1 cellular context compared by ENCODE assay signal in the genomic region with DNA sequence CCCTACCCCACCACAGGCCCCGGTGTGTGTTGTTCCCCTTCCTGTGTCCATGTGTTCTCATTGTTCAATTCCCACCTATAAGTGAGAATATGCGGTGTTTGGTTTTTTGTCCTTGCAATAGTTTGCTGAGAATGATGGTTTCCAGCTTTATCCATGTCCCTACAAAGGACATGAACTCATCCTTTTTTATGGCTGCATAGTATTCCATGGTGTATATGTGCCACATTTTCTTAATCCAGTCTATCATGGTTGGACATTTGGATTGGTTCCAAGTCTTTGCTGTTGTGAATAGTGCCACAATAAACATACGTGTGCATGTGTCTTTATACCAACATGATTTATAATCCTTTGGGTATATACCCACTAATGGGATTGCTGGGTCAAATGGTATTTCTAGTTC.
TF ChIP-seq lines count a peak whose summit lies in the region.
"Not testable (repeated sequence)": the region's sequence is repeated elsewhere in the genome, so short reads cannot be mapped to it uniquely, and the experiment has no call there.

No MANE protein-coding gene starts in this region.

- H3K36me3 ChIP-seq in HEK293 (ENCODE audit: control insufficient read depth in 2 of 2, insufficient read depth in 1 of 2, low read length in 2 of 2), result not testable (repeated sequence)

- H3K9me3 ChIP-seq in HEK293 (ENCODE audit: control insufficient read depth, insufficient read depth, low read depth, low read length), result not testable (repeated sequence)

- CTCF ChIA-PET in HEK293 (lab: Yijun Ruan, JAX), result not testable (repeated sequence)

- H3K4me3 ChIP-seq in HEK293 (ENCODE audit: low read depth, low read length), result not testable (repeated sequence)

- TF ChIP-seq CTCF in HEK293 (tag by site-specific recombination; IDR thresholded peaks at IDR 0.05), result not testable (repeated sequence)

- POLR2A ChIA-PET in HEK293 (lab: Yijun Ruan, JAX), result not testable (repeated sequence)

- not testable (repeated sequence) for H3K4me1 ChIP-seq in HEK293 (ENCODE audit: control insufficient read depth, insufficient read depth, low read length)

- H3K27ac ChIP-seq in HEK293 (ENCODE audit: extremely low read depth, low read depth, low read length), result not testable (repeated sequence)

TF ChIP-seq in HEK293, 187 proteins besides CTCF, POLR2A, EP300 and RAD21:
- peak; percentile 86 for TF ChIP-seq ZNF146 (tag by site-specific recombination; IDR thresholded peaks at IDR 0.05)
- TF ChIP-seq, protein P1, sequence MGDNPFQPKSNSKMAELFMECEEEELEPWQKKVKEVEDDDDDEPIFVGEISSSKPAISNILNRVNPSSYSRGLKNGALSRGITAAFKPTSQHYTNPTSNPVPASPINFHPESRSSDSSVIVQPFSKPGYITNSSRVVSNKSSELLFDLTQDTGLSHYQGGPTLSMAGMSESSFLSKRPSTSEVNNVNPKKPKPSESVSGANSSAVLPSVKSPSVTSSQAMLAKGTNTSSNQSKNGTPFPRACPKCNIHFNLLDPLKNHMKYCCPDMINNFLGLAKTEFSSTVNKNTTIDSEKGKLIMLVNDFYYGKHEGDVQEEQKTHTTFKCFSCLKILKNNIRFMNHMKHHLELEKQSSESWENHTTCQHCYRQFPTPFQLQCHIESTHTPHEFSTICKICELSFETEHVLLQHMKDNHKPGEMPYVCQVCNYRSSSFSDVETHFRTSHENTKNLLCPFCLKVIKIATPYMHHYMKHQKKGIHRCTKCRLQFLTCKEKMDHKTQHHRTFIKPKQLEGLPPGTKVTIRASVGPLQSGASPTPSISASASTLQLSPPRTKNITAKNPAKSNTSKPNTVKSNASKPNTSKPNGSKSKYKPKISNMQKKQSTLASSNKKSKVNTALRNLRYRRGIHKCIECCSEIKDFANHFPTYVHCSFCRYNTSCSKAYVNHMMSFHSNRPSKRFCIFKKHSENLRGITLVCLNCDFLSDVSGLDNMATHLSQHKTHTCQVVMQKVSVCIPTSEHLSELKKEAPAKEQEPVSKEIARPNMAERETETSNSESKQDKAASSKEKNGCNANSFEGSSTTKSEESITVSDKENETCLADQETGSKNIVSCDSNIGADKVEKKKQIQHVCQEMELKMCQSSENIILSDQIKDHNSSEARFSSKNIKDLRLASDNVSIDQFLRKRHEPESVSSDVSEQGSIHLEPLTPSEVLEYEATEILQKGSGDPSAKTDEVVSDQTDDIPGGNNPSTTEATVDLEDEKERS (tag by site-specific recombination; IDR thresholded peaks at IDR 0.05), result peak; percentile 77
TF ChIP-seq in HEK293: peak in this region for 2; not testable (repeated sequence) for 185.
